Comparison of ENCODE assay signal across 1 cellular context in genomic region chr1:193104496-193104905, GRCh38.
TF ChIP-seq lines count a peak whose summit lies in the region.

No MANE protein-coding gene starts in this region.

TF ChIP-seq in GM12878, 131 proteins besides CTCF, POLR2A, EP300 and RAD21:
- TF ChIP-seq SPI1 (IDR thresholded peaks at IDR 0.05; ENCODE audit: borderline replicate concordance, insufficient read depth, low read depth, low read length) = peak; percentile 42; the same call in 1 of the 2 replicates
- TF ChIP-seq IKZF2 (IDR thresholded peaks at IDR 0.05) = peak; percentile 34 to 46; a peak in 1 of 4 replicates
- no peak for TF ChIP-seq RCOR1 (conservative IDR thresholded peaks at IDR 0.05; ENCODE audit: low read depth, low read length)
- no peak for TF ChIP-seq E2F8 (IDR thresholded peaks at IDR 0.05; ENCODE audit: low read depth, partially characterized antibody)
- 0 out of 2 replicates have a peak, but pooled peaks have one; percentile 44 for TF ChIP-seq ZBED1 (IDR thresholded peaks at IDR 0.05; ENCODE audit: borderline replicate concordance)
- peak in 1 of 2 experiments; percentile 45; a peak in 1 of 3 replicates for TF ChIP-seq EGR1 (IDR thresholded peaks at IDR 0.05; ENCODE audit: borderline replicate concordance in 1 of 2, low read depth in 2 of 2, low read length in 2 of 2)
- 0 out of 2 replicates have a peak, but pooled peaks have one; percentile 48 for TF ChIP-seq MTA3 (IDR thresholded peaks at IDR 0.05; ENCODE audit: borderline replicate concordance, low read length)
- no peak for TF ChIP-seq MEF2A (IDR thresholded peaks at IDR 0.05; ENCODE audit: insufficient read depth, low read depth, low read length)
- TF ChIP-seq STAT3 (IDR thresholded peaks at IDR 0.05; ENCODE audit: low read depth, low read length) = no peak
- TF ChIP-seq MYC (IDR thresholded peaks at IDR 0.05; ENCODE audit: insufficient read depth, insufficient read length, insufficient replicate concordance, low read length, severe bottlenecking) = peak; percentile 21
- peak; percentile 39; the same call in 1 of the 2 replicates for TF ChIP-seq NKRF (conservative IDR thresholded peaks at IDR 0.05)
- TF ChIP-seq ZBTB4 (CRISPR knock-in tag; IDR thresholded peaks at IDR 0.05) = no peak
- no peak for TF ChIP-seq BRCA1 (IDR thresholded peaks at IDR 0.05; ENCODE audit: low read depth, low read length)
- TF ChIP-seq CBFB (IDR thresholded peaks at IDR 0.05; ENCODE audit: low read depth) = no peak
- no peak for TF ChIP-seq CREM (IDR thresholded peaks at IDR 0.05; ENCODE audit: low read depth)
- no peak for TF ChIP-seq IRF3 (IDR thresholded peaks at IDR 0.05)
